Comparison of ENCODE assay signal across 19 cellular contexts in genomic region chr20:61959301-61959700, GRCh38.
DNase-seq lines count a peak whose midpoint lies in the region; ATAC-seq and TF ChIP-seq lines count a peak whose summit lies in the region.
"Had no signal": no experiment of that assay in that cellular context is flagged by ENCODE, and none has a peak within 500 bp of the region (broad histone marks: within the 10 kb centered on the region; RNA-seq: fewer than 3 reads in every experiment).

No MANE protein-coding gene starts in this region.

- H3K4me1 ChIP-seq in Panc1 (ENCODE audit: control insufficient read depth, insufficient read depth, low read length) = no peaks in the 10 kb centered on the region
- H3K4me1 ChIP-seq in spleen = no peaks in the 10 kb centered on the region
- H3K4me1 ChIP-seq: HAP-1 had no signal

- 62 to 79% (median 72%) methylated on average over 9 of the region's 9 CpGs for WGBS in spleen, 5 donors

- no peaks in the 10 kb centered on the region for H3K4me1 Mint-ChIP-seq in T-helper 2 cell treated with Interferon-gamma antibody and Interleukin-4, amounts not matched to agents 5 μg/mL and 100 μg/mL, for 36 hours (ENCODE audit: low read depth)
- H3K4me1 Mint-ChIP-seq: CD8-positive, alpha-beta memory T cell; stimulated activated effector memory CD8-positive, alpha-beta T cell treated with anti-CD3 and anti-CD28 coated beads, Interleukin-12 subunit alpha, Interleukin-12 subunit beta, amount 100 ng/mL, for 72 hours had no signal

- H3K27ac Mint-ChIP-seq in T-helper 2 cell treated with Interferon-gamma antibody and Interleukin-4, amounts not matched to agents 5 μg/mL and 100 μg/mL, for 36 hours = no peak overlapping the region
- H3K27ac Mint-ChIP-seq: activated naive CD4-positive, alpha-beta T cell treated with anti-CD3 and anti-CD28 coated beads, Interleukin-2, amount 50 U/mL, for 72 hours; CD8-positive, alpha-beta memory T cell; effector memory CD8-positive, alpha-beta T cell; stimulated activated effector memory CD8-positive, alpha-beta T cell treated with anti-CD3 and anti-CD28 coated beads, Interleukin-12 subunit alpha, Interleukin-12 subunit beta, amount 100 ng/mL, for 72 hours had no signal

- no TSS peak for BruUV-seq in Panc1 (replicated peaks; lab: Mats Ljungman, UMichigan)

- H3K27me3 ChIP-seq in Panc1 (ENCODE audit: control insufficient read depth, insufficient read depth, low read length) (no peaks in the 10 kb centered on the region; the same call in 1 of the 2 replicates), spleen (replicated peaks in 1 of 7) (peaks cover 0 to 7% (median 0%) of the 10 kb centered on the region in 7 donors)
- H3K27me3 ChIP-seq: cardiac muscle cell had no signal

- in situ Hi-C loops in Panc1 (cut with HindIII; ENCODE audit: low pct_unique_long_range_greater_than_20kb, low sequenced_read_pairs) = no loop called here

- intact Hi-C loops in Panc1 (cut with micrococcal nuclease; ENCODE audit: unreplicated experiment) = no loop called here
- intact Hi-C loops in spleen (cut with DNase I; ENCODE audit: low total_unique reads) = no loop called here

- H3K4me3 ChIP-seq in Panc1 (ENCODE audit: low read depth in 2 of 2, low read length in 2 of 2) (no peak overlapping the region), spleen (no peak overlapping the region)
- H3K4me3 ChIP-seq: cardiac muscle cell, HAP-1 had no signal

- H3K36me3 Mint-ChIP-seq in T-helper 2 cell treated with Interferon-gamma antibody and Interleukin-4, amounts not matched to agents 5 μg/mL and 100 μg/mL, for 36 hours (ENCODE audit: low read depth) = no peaks in the 10 kb centered on the region
- H3K36me3 Mint-ChIP-seq: activated naive CD4-positive, alpha-beta T cell treated with anti-CD3 and anti-CD28 coated beads, Interleukin-2, amount 50 U/mL, for 72 hours; stimulated activated effector memory CD8-positive, alpha-beta T cell treated with anti-CD3 and anti-CD28 coated beads, Interleukin-12 subunit alpha, Interleukin-12 subunit beta, amount 100 ng/mL, for 72 hours had no signal

- H3K4me3 Mint-ChIP-seq in T-helper 2 cell treated with Interferon-gamma antibody and Interleukin-4, amounts not matched to agents 5 μg/mL and 100 μg/mL, for 36 hours = no peak overlapping the region
- H3K4me3 Mint-ChIP-seq: CD8-positive, alpha-beta memory T cell; effector memory CD8-positive, alpha-beta T cell; stimulated activated effector memory CD8-positive, alpha-beta T cell treated with anti-CD3 and anti-CD28 coated beads, Interleukin-12 subunit alpha, Interleukin-12 subunit beta, amount 100 ng/mL, for 72 hours had no signal

- H3K36me3 ChIP-seq in Panc1 (ENCODE audit: control insufficient read depth, insufficient read depth, low read length) = no peaks in the 10 kb centered on the region
- H3K36me3 ChIP-seq in spleen = no peaks in the 10 kb centered on the region
- H3K36me3 ChIP-seq: cardiac muscle cell, HAP-1 had no signal

- no peaks in the 10 kb centered on the region for H3K9me3 Mint-ChIP-seq in T-helper 2 cell treated with Interferon-gamma antibody and Interleukin-4, amounts not matched to agents 5 μg/mL and 100 μg/mL, for 36 hours
- H3K9me3 Mint-ChIP-seq: activated naive CD4-positive, alpha-beta T cell treated with anti-CD3 and anti-CD28 coated beads, Interleukin-2, amount 50 U/mL, for 72 hours; CD8-positive, alpha-beta memory T cell; effector memory CD8-positive, alpha-beta T cell; stimulated activated effector memory CD8-positive, alpha-beta T cell treated with anti-CD3 and anti-CD28 coated beads, Interleukin-12 subunit alpha, Interleukin-12 subunit beta, amount 100 ng/mL, for 72 hours had no signal

- ATAC-seq in Panc1 (peak; percentile 67), HG03521 (IDR thresholded peaks at IDR 0.05; ENCODE audit: unreplicated experiment) (no peak)
- ATAC-seq: activated naive CD4-positive, alpha-beta T cell treated with anti-CD3 and anti-CD28 coated beads, Interleukin-2, amount 50 U/mL, for 72 hours; effector memory CD8-positive, alpha-beta T cell; stimulated activated effector memory CD8-positive, alpha-beta T cell treated with anti-CD3 and anti-CD28 coated beads, Interleukin-12 subunit alpha, Interleukin-12 subunit beta, amount 100 ng/mL, for 72 hours had no signal

- peaks cover 9% of the 10 kb centered on the region for H3K27me3 Mint-ChIP-seq in T-helper 2 cell treated with Interferon-gamma antibody and Interleukin-4, amounts not matched to agents 5 μg/mL and 100 μg/mL, for 36 hours (ENCODE audit: low read depth)

- TF ChIP-seq POLR2A in spleen (IDR thresholded peaks at IDR 0.05) = no peak

- TF ChIP-seq CTCF in Panc1 (IDR thresholded peaks at IDR 0.05) (no peak), spleen (IDR thresholded peaks at IDR 0.05 in 8 of 11, conservative IDR thresholded peaks at IDR 0.05 in 3 of 11) (no peak)

- H3K27ac ChIP-seq in Panc1 (ENCODE audit: low read length) (no peak overlapping the region), spleen (no peak overlapping the region)
- H3K27ac ChIP-seq: 22Rv1, cardiac muscle cell had no signal

- H3K9me3 ChIP-seq in Panc1 (ENCODE audit: control insufficient read depth, insufficient read depth, low read depth, low read length) = no peaks in the 10 kb centered on the region
- H3K9me3 ChIP-seq in spleen = no peaks in the 10 kb centered on the region
- H3K9me3 ChIP-seq: HAP-1 had no signal

- DNase-seq in DMS 273 (lab: John Stamatoyannopoulos, UW; ENCODE audit: unreplicated experiment) (peak; percentile 37), DMS 273 treated with DMSO at 0.1 percent for 48 hours (lab: John Stamatoyannopoulos, UW) (no peak), Panc1 (ENCODE audit: low read depth, low spot score) (no peak), hepatic stellate cell (ENCODE audit: low spot score) (peak; percentile 51), spleen (peak; percentile 27), NCI-H774 (lab: John Stamatoyannopoulos, UW) (no peak)
- DNase-seq in T-helper 2 cell treated with Interferon-gamma antibody and Interleukin-4, amounts not matched to agents 5 μg/mL and 100 μg/mL, for 36 hours (ENCODE audit: low spot score) = no peak
- DNase-seq: activated CD4-positive, CD25-positive, alpha-beta regulatory T cell; CD8-positive, alpha-beta memory T cell; effector memory CD8-positive, alpha-beta T cell; kidney glomerular epithelial cell; NCI-H2081; stimulated activated CD4-positive, alpha-beta T cell treated with anti-CD3 and anti-CD28 coated beads, Interleukin-4, amount 100 ng/mL, for 24 hours had no signal

- CTCF ChIA-PET in Panc1 (lab: Charles Lee) = no interaction called here

- POLR2A ChIA-PET in Panc1 (lab: Charles Lee) = no interaction called here

Comparison
In these comparisons a context has a peak if more than half of its experiments do, and no peak if none do; other contexts are left out.
1. DNase-seq: peak in DMS 273 (single experiment), hepatic stellate cell (single experiment) and spleen (single experiment); none in DMS 273 treated with DMSO at 0.1 percent for 48 hours (single experiment), Panc1 (single experiment), NCI-H774 (single experiment) and T-helper 2 cell treated with Interferon-gamma antibody and Interleukin-4, amounts not matched to agents 5 μg/mL and 100 μg/mL, for 36 hours (single experiment).